ENCODE assay signal across 18 cellular contexts in genomic region chr3:102079809-102080197, GRCh38.
A peak's percentile ranks its signal among the peaks of the same experiment; 100 is the strongest.
DNase-seq lines count a peak whose midpoint lies in the region; ATAC-seq, FAIRE-seq and TF ChIP-seq lines count a peak whose summit lies in the region.
"Had no signal": no experiment of that assay in that cellular context is flagged by ENCODE, and none has a peak within 500 bp of the region (broad histone marks: within the 10 kb centered on the region; RNA-seq: fewer than 3 reads in every experiment).

No MANE protein-coding gene starts in this region.

- peak overlapping the region; percentile 65 for H3K14ac ChIP-seq in neuronal stem cell (ENCODE audit: low read length)

- no peak overlapping the region for H3K4me2 ChIP-seq in neuronal stem cell (ENCODE audit: insufficient read depth, low read length, poor library complexity, severe bottlenecking)

- peaks cover 18% of the 10 kb centered on the region for H3K36me3 Mint-ChIP-seq in activated naive CD8-positive, alpha-beta T cell treated with anti-CD3 and anti-CD28 coated beads for 36 hours
- H3K36me3 Mint-ChIP-seq in immature natural killer cell, result no peaks in the 10 kb centered on the region
- H3K36me3 Mint-ChIP-seq: CD14-positive monocyte had no signal

- H2BK15ac ChIP-seq in neuronal stem cell (ENCODE audit: low read length), result no peak overlapping the region

- H2AK5ac ChIP-seq in neuronal stem cell (ENCODE audit: low read depth, low read length), result no peak overlapping the region

- no peak overlapping the region for H2BK12ac ChIP-seq in neuronal stem cell (ENCODE audit: low read length)

- H3K4me3 ChIP-seq in neuronal stem cell (ENCODE audit: low read length in 2 of 2), result no peak overlapping the region
- H3K4me3 ChIP-seq: prostate gland, thoracic aorta had no signal

- peaks cover 24% of the 10 kb centered on the region for H3K9me3 Mint-ChIP-seq in activated naive CD8-positive, alpha-beta T cell treated with anti-CD3 and anti-CD28 coated beads for 36 hours
- H3K9me3 Mint-ChIP-seq in immature natural killer cell, result no peaks in the 10 kb centered on the region

- no peak overlapping the region for H2BK120ac ChIP-seq in neuronal stem cell (ENCODE audit: low read depth, low read length)

- DNase-seq in activated CD4-positive, CD25-positive, alpha-beta regulatory T cell (lab: John Stamatoyannopoulos, UW), result no peak
- DNase-seq in GM12892 (ENCODE audit: insufficient read length) (no peak), neuronal stem cell (ENCODE audit: low spot score) (no peak), immature natural killer cell (no peak), C1 segment of cervical spinal cord (lab: John Stamatoyannopoulos, UW) (no peak), NCI-H1092 (lab: John Stamatoyannopoulos, UW) (no peak)
- DNase-seq in activated naive CD8-positive, alpha-beta T cell treated with anti-CD3 and anti-CD28 coated beads for 36 hours, result no peak
- DNase-seq: activated gamma-delta T cell treated with Interleukin-2 at 50 U/mL for 16 hours; effector CD8-positive, alpha-beta T cell; NCI-H1436; NCI-H2227 treated with DMSO at 0.1 percent for 48 hours; NK-92 treated with Interleukin-12 subunit alpha and Interleukin-12 subunit beta, amount 100 ng/mL, for 24 hours had no signal

- ATAC-seq in activated CD4-positive, CD25-positive, alpha-beta regulatory T cell treated with anti-CD3 and anti-CD28 coated beads, Interleukin-2, amount 50 U/mL, for 24 hours, result peak; percentile 76 to 77

- H3K23ac ChIP-seq in neuronal stem cell (ENCODE audit: low read depth, low read length, poor library complexity), result no peak overlapping the region

- H3K27ac ChIP-seq in neuronal stem cell (replicated peaks; ENCODE audit: low read length), result no peak overlapping the region
- H3K27ac ChIP-seq: prostate gland had no signal

- H3K27ac Mint-ChIP-seq in activated naive CD8-positive, alpha-beta T cell treated with anti-CD3 and anti-CD28 coated beads for 36 hours, result peak overlapping the region; percentile 73
- H3K27ac Mint-ChIP-seq in immature natural killer cell, result no peak overlapping the region

- H2BK5ac ChIP-seq in neuronal stem cell (ENCODE audit: low read length), result no peak overlapping the region

- no peaks in the 10 kb centered on the region for H3K27me3 ChIP-seq in neuronal stem cell (ENCODE audit: control insufficient read depth in 3 of 3, insufficient read depth in 3 of 3, low read depth in 1 of 3, low read length in 3 of 3)

- H3K4ac ChIP-seq in neuronal stem cell (ENCODE audit: low read length), result no peak overlapping the region

- H3K9ac ChIP-seq in neuronal stem cell (ENCODE audit: low read depth, low read length, poor library complexity), result no peak overlapping the region

- no peak overlapping the region for H4K8ac ChIP-seq in neuronal stem cell (ENCODE audit: low read depth, low read length)

- H3K79me1 ChIP-seq in neuronal stem cell (ENCODE audit: low read depth, low read length), result no peaks in the 10 kb centered on the region

- no peak for TF ChIP-seq POLR2A in GM12892 (IDR thresholded peaks at IDR 0.05; ENCODE audit: low read depth, low read length)

- H4K91ac ChIP-seq in neuronal stem cell (ENCODE audit: low read depth, low read length, poor library complexity), result no peak overlapping the region

- no peak overlapping the region for H3K4me3 Mint-ChIP-seq in activated naive CD8-positive, alpha-beta T cell treated with anti-CD3 and anti-CD28 coated beads for 36 hours
- H3K4me3 Mint-ChIP-seq in immature natural killer cell, result no peak overlapping the region

- H3K4me1 Mint-ChIP-seq in activated naive CD8-positive, alpha-beta T cell treated with anti-CD3 and anti-CD28 coated beads for 36 hours, result peaks cover 34% of the 10 kb centered on the region
- H3K4me1 Mint-ChIP-seq in immature natural killer cell, result no peaks in the 10 kb centered on the region

- no CpG with 5 or more reads among the region's 2 CpGs for WGBS in neuronal stem cell (ENCODE audit: extremely low coverage in 2 of 2, insufficient read length in 2 of 2, insufficient replicate concordance in 1 of 2), 2 donors

- peak; percentile 30 for FAIRE-seq in GM12892 (lab: Jason Lieb, UNC)
- FAIRE-seq: A204.1, H54 had no signal

- H2AFZ ChIP-seq in neuronal stem cell (ENCODE audit: low read length), result no peak overlapping the region

- peaks cover 0 to 2% of the 10 kb centered on the region in 2 donors for H3K36me3 ChIP-seq in neuronal stem cell (replicated peaks in 1 of 2; ENCODE audit: control insufficient read depth in 2 of 2, insufficient read depth in 2 of 2, low read length in 2 of 2)
- H3K36me3 ChIP-seq: prostate gland, thoracic aorta had no signal

- H3K9me3 ChIP-seq in neuronal stem cell (replicated peaks in 1 of 2; ENCODE audit: control insufficient read depth in 2 of 2, insufficient read depth in 1 of 2, low read depth in 1 of 2, low read length in 2 of 2), result no peaks in the 10 kb centered on the region
- H3K9me3 ChIP-seq: prostate gland, thoracic aorta had no signal

- H3K18ac ChIP-seq in neuronal stem cell (ENCODE audit: low read length), result no peak overlapping the region

- H3K27me3 Mint-ChIP-seq in activated naive CD8-positive, alpha-beta T cell treated with anti-CD3 and anti-CD28 coated beads for 36 hours, result no peaks in the 10 kb centered on the region
- peaks cover 0 to 3% (median 0%) of the 10 kb centered on the region in 3 donors for H3K27me3 Mint-ChIP-seq in immature natural killer cell (ENCODE audit: low read depth in 3 of 3)

- H3K4me1 ChIP-seq in neuronal stem cell (ENCODE audit: control insufficient read depth in 2 of 2, insufficient read depth in 1 of 2, low read depth in 1 of 2, low read length in 2 of 2), result peaks cover 0 to 9% of the 10 kb centered on the region in 2 donors
- H3K4me1 ChIP-seq: prostate gland had no signal
